ENCODE assay signal across 38 cellular contexts in the genomic region with DNA sequence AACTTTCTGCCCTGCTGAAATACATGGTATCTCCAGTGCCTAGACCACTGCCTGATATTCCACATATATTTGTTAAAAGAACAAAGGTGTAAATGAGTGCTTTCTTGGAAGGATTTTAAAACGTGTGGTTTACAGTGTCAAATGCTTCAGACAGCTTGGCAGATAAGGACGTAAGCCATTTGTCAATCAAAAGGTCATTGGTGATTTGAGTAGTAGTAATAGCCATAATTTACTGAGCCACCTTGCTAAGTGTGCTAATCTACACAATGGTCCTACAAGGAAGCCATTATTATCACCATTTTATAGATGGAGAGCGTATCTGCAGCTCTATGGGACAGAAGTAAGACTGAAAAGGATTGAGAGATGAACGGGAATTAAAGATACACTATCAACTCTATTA.
"Had no signal": no experiment of that assay in that cellular context is flagged by ENCODE, and none has a peak within 500 bp of the region (broad histone marks: within the 10 kb centered on the region; RNA-seq: fewer than 3 reads in every experiment).

No MANE protein-coding gene starts in this region.

- H3K9me3 Mint-ChIP-seq: activated naive CD4-positive, alpha-beta T cell treated with anti-CD3 and anti-CD28 coated beads, Interleukin-2, amount 50 U/mL, for 24 hours; activated naive CD8-positive, alpha-beta T cell treated with anti-CD3 and anti-CD28 coated beads for 36 hours; activated naive CD8-positive, alpha-beta T cell treated with anti-CD3 and anti-CD28 coated beads, Interleukin-2, amount 10 ng/mL, durations not matched to agents 7 days and 5 days; activated naive CD8-positive, alpha-beta T cell treated with anti-CD3 and anti-CD28 coated beads, Interleukin-2, amount 50 U/mL, for 24 hours; activated T-helper 1 cell treated with anti-CD3 and anti-CD28 coated beads, Interleukin-12 subunit alpha, Interleukin-12 subunit beta, Interleukin-2, Interleukin-4 antibody, amounts not matched to agents 30 ng/mL and 10 ng/mL and 1 ng/mL, durations not matched to agents 14 hours and 24 hours and 36 hours; activated T-helper 2 cell treated with anti-CD3 and anti-CD28 coated beads, Interferon-gamma antibody, Interleukin-2, Interleukin-4, amounts not matched to agents 10 μg/mL and 5 μg/mL and 100 μg/mL, durations not matched to agents 14 hours and 24 hours and 36 hours had no signal

- H3K27me3 ChIP-seq: adrenal gland, ascending aorta, body of pancreas, brain microvascular endothelial cell, breast epithelium, cardiac muscle cell had no signal

- DNase-seq: activated effector memory CD4-positive, alpha-beta T cell treated with anti-CD3 and anti-CD28 coated beads, Interleukin-2, amount 50 U/mL, for 16 hours; activated effector memory CD4-positive, alpha-beta T cell treated with Interleukin-2 at 50 U/mL for 16 hours; activated gamma-delta T cell; activated gamma-delta T cell treated with Interleukin-2 at 50 U/mL for 16 hours; activated naive CD4-positive, alpha-beta T cell; activated naive CD4-positive, alpha-beta T cell treated with anti-CD3 and anti-CD28 coated beads, Interleukin-2, amount 10 ng/mL, durations not matched to agents 7 days and 5 days; activated naive CD4-positive, alpha-beta T cell treated with anti-CD3 and anti-CD28 coated beads, Interleukin-2, amount 50 U/mL, for 16 hours; activated naive CD4-positive, alpha-beta T cell treated with Interleukin-2 at 50 U/mL for 16 hours; activated naive CD8-positive, alpha-beta T cell treated with anti-CD3 and anti-CD28 coated beads for 36 hours; activated naive CD8-positive, alpha-beta T cell treated with anti-CD3 and anti-CD28 coated beads, Interleukin-2, amount 10 ng/mL, durations not matched to agents 7 days and 5 days; activated naive CD8-positive, alpha-beta T cell treated with anti-CD3 and anti-CD28 coated beads, Interleukin-2, amount 50 U/mL, for 24 hours; activated T-cell treated with anti-CD3 and anti-CD28 coated beads for 4 hours; activated T-cell treated with anti-CD3 and anti-CD28 coated beads, Interleukin-2, amount 50 U/mL, for 1 hour; activated T-cell treated with anti-CD3 and anti-CD28 coated beads, Interleukin-2, amount 50 U/mL, for 24 hours; activated T-cell treated with anti-CD3 and anti-CD28 coated beads, Interleukin-2, amount 50 U/mL, for 4 hours; activated T-cell treated with anti-CD3 and anti-CD28 coated beads, Interleukin-2, amount 50 U/mL, for 48 hours; activated T-cell treated with anti-CD3 and anti-CD28 coated beads, Interleukin-2, amount 50 U/mL, for 72 hours; adrenal gland; amniotic stem cell; amygdala; anterior cingulate cortex; aorta; body of pancreas; brain microvascular endothelial cell; caudate nucleus; central memory CD4-positive, alpha-beta T cell; cerebellar nuclear complex had no signal

- H3K27ac ChIP-seq: adrenal gland, body of pancreas, brain microvascular endothelial cell, breast epithelium, cardiac muscle cell had no signal

- H3K27ac Mint-ChIP-seq: activated naive CD4-positive, alpha-beta T cell treated with anti-CD3 and anti-CD28 coated beads, Interleukin-2, amount 10 ng/mL, durations not matched to agents 7 days and 5 days; activated naive CD4-positive, alpha-beta T cell treated with anti-CD3 and anti-CD28 coated beads, Interleukin-2, amount 50 U/mL, for 24 hours; activated naive CD4-positive, alpha-beta T cell treated with anti-CD3 and anti-CD28 coated beads, Interleukin-2, amount 50 U/mL, for 72 hours; activated naive CD8-positive, alpha-beta T cell; activated naive CD8-positive, alpha-beta T cell treated with anti-CD3 and anti-CD28 coated beads for 36 hours; activated naive CD8-positive, alpha-beta T cell treated with anti-CD3 and anti-CD28 coated beads, Interleukin-2, amount 10 ng/mL, durations not matched to agents 7 days and 5 days; activated naive CD8-positive, alpha-beta T cell treated with anti-CD3 and anti-CD28 coated beads, Interleukin-2, amount 50 U/mL, for 24 hours; activated T-cell treated with anti-CD3 and anti-CD28 coated beads, Interleukin-2, amount 50 U/mL, for 24 hours; activated T-cell treated with anti-CD3 and anti-CD28 coated beads, Interleukin-2, amount 50 U/mL, for 72 hours; activated T-helper 1 cell treated with anti-CD3 and anti-CD28 coated beads, Interleukin-12 subunit alpha, Interleukin-12 subunit beta, Interleukin-2, Interleukin-4 antibody, amounts not matched to agents 30 ng/mL and 10 ng/mL and 1 ng/mL, durations not matched to agents 14 hours and 24 hours and 36 hours; activated T-helper 17 cell treated with anti-CD3 and anti-CD28 coated beads, Interleukin-2, amount 50 U/mL, for 72 hours; activated T-helper 2 cell treated with anti-CD3 and anti-CD28 coated beads, Interferon-gamma antibody, Interleukin-2, Interleukin-4, amounts not matched to agents 10 μg/mL and 5 μg/mL and 100 μg/mL, durations not matched to agents 14 hours and 24 hours and 36 hours had no signal

- H3K36me3 ChIP-seq: adrenal gland, ascending aorta, brain microvascular endothelial cell, breast epithelium, cardiac muscle cell had no signal

- H3K9me3 ChIP-seq: adrenal gland, ascending aorta, body of pancreas, breast epithelium had no signal

- H3K4me1 ChIP-seq: adrenal gland, body of pancreas, breast epithelium had no signal

- H3K4me1 Mint-ChIP-seq: activated naive CD4-positive, alpha-beta T cell treated with anti-CD3 and anti-CD28 coated beads, Interleukin-2, amount 10 ng/mL, durations not matched to agents 7 days and 5 days; activated naive CD4-positive, alpha-beta T cell treated with anti-CD3 and anti-CD28 coated beads, Interleukin-2, amount 50 U/mL, for 24 hours; activated naive CD8-positive, alpha-beta T cell treated with anti-CD3 and anti-CD28 coated beads for 36 hours; activated naive CD8-positive, alpha-beta T cell treated with anti-CD3 and anti-CD28 coated beads, Interleukin-2, amount 10 ng/mL, durations not matched to agents 7 days and 5 days; activated naive CD8-positive, alpha-beta T cell treated with anti-CD3 and anti-CD28 coated beads, Interleukin-2, amount 50 U/mL, for 24 hours; activated T-helper 17 cell treated with anti-CD3 and anti-CD28 coated beads, Interleukin-2, amount 50 U/mL, for 72 hours; central memory CD8-positive, alpha-beta T cell had no signal

- H3K4me3 Mint-ChIP-seq: activated naive CD4-positive, alpha-beta T cell treated with anti-CD3 and anti-CD28 coated beads, Interleukin-2, amount 10 ng/mL, durations not matched to agents 7 days and 5 days; activated naive CD4-positive, alpha-beta T cell treated with anti-CD3 and anti-CD28 coated beads, Interleukin-2, amount 50 U/mL, for 24 hours; activated naive CD8-positive, alpha-beta T cell; activated naive CD8-positive, alpha-beta T cell treated with anti-CD3 and anti-CD28 coated beads for 36 hours; activated naive CD8-positive, alpha-beta T cell treated with anti-CD3 and anti-CD28 coated beads, Interleukin-2, amount 10 ng/mL, durations not matched to agents 7 days and 5 days; activated naive CD8-positive, alpha-beta T cell treated with anti-CD3 and anti-CD28 coated beads, Interleukin-2, amount 50 U/mL, for 24 hours; activated T-cell treated with anti-CD3 and anti-CD28 coated beads, Interleukin-2, amount 50 U/mL, for 24 hours; activated T-cell treated with anti-CD3 and anti-CD28 coated beads, Interleukin-2, amount 50 U/mL, for 4 hours; activated T-cell treated with anti-CD3 and anti-CD28 coated beads, Interleukin-2, amount 50 U/mL, for 72 hours; activated T-helper 1 cell treated with anti-CD3 and anti-CD28 coated beads, Interleukin-12 subunit alpha, Interleukin-12 subunit beta, Interleukin-2, Interleukin-4 antibody, amounts not matched to agents 30 ng/mL and 10 ng/mL and 1 ng/mL, durations not matched to agents 14 hours and 24 hours and 36 hours; activated T-helper 17 cell treated with anti-CD3 and anti-CD28 coated beads, Interleukin-2, amount 50 U/mL, for 72 hours; central memory CD8-positive, alpha-beta T cell had no signal

- H3K27me3 Mint-ChIP-seq: activated naive CD4-positive, alpha-beta T cell treated with anti-CD3 and anti-CD28 coated beads, Interleukin-2, amount 10 ng/mL, durations not matched to agents 7 days and 5 days; activated naive CD4-positive, alpha-beta T cell treated with anti-CD3 and anti-CD28 coated beads, Interleukin-2, amount 50 U/mL, for 24 hours; activated naive CD8-positive, alpha-beta T cell treated with anti-CD3 and anti-CD28 coated beads for 36 hours; activated T-cell treated with anti-CD3 and anti-CD28 coated beads, Interleukin-2, amount 50 U/mL, for 24 hours; activated T-helper 17 cell treated with anti-CD3 and anti-CD28 coated beads, Interleukin-2, amount 50 U/mL, for 72 hours; brain; central memory CD8-positive, alpha-beta T cell had no signal

- H3K36me3 Mint-ChIP-seq: activated naive CD4-positive, alpha-beta T cell treated with anti-CD3 and anti-CD28 coated beads, Interleukin-2, amount 10 ng/mL, durations not matched to agents 7 days and 5 days; activated naive CD4-positive, alpha-beta T cell treated with anti-CD3 and anti-CD28 coated beads, Interleukin-2, amount 50 U/mL, for 24 hours; activated naive CD4-positive, alpha-beta T cell treated with anti-CD3 and anti-CD28 coated beads, Interleukin-2, amount 50 U/mL, for 72 hours; activated naive CD8-positive, alpha-beta T cell; activated naive CD8-positive, alpha-beta T cell treated with anti-CD3 and anti-CD28 coated beads for 36 hours; activated naive CD8-positive, alpha-beta T cell treated with anti-CD3 and anti-CD28 coated beads, Interleukin-2, amount 10 ng/mL, durations not matched to agents 7 days and 5 days; brain had no signal

- H3K4me3 ChIP-seq: adrenal gland, body of pancreas, breast epithelium, cardiac muscle cell had no signal
